In the genomic region with DNA sequence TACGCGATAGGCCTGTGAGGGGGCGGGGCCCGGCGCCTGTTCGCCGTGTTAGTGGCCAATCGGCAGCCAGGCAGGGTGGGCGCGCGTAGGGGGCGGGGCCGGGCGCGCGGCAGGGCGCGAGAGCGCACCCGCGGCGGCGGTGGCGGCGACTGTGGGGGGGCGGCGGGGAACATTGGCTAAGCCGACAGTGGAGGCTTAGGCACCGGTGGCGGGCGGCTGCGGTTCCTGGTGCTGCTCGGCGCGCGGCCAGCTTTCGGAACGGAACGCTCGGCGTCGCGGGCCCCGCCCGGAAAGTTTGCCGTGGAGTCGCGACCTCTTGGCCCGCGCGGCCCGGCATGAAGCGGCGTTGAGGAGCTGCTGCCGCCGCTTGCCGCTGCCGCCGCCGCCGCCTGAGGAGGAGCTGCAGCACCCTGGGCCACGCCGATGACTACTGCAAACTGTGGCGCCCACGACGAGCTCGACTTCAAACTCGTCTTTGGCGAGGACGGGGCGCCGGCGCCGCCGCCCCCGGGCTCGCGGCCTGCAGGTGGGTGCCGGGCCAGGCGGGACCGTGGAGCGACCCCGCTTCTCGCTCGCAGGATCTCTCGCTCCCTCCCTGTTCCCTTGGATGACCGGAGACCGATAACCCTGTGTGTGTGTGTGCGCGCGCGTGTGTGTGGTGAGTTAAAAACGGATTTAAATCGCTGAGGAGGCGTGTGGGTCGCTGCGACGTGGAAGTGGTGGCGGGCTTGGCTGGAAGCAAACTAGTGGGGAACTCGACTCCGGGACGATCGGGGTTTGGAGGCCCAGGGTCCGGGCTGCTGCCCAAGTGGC, we compare ENCODE assay signal across 8 cellular contexts. TPM values are rescaled to one million over a fixed set of nuclear protein-coding genes. Genes with fewer than 3 reads are reported as not detected.
A peak's percentile ranks its signal among the peaks of the same experiment; 100 is the strongest.
DNase-seq lines count a peak whose midpoint lies in the region; ATAC-seq and TF ChIP-seq lines count a peak whose summit lies in the region.

A gene (plus strand): TSS at position 112 of the 813 bp plus-strand sequence. CDS start 312 bp downstream, at position 424.

- no peaks in the 10 kb centered on the region for H3K27me3 ChIP-seq in kidney epithelial cell (ENCODE audit: control insufficient read depth, insufficient read depth, low read length)

- ATAC-seq in GM18508 (IDR thresholded peaks at IDR 0.05; ENCODE audit: insufficient read depth, unreplicated experiment) = peak; percentile 10
- peak; percentile 43 for ATAC-seq in HG02973 (IDR thresholded peaks at IDR 0.05; ENCODE audit: unreplicated experiment)

- DNase-seq in NCI-H2171 (lab: John Stamatoyannopoulos, UW) (peak; percentile 76), cerebellar cortex (ENCODE audit: low spot score) (peak; percentile 48), kidney epithelial cell (ENCODE audit: low read depth) (no peak)
- peak; percentile 98 for DNase-seq in activated CD4-positive, CD25-positive, alpha-beta regulatory T cell treated with anti-CD3 and anti-CD28 coated beads, Interleukin-2, amount 50 U/mL, for 72 hours
- DNase-seq in stimulated activated CD4-positive, alpha-beta T cell treated with anti-CD3 and anti-CD28 coated beads, Interleukin-15, amount 100 ng/mL, for 24 hours = peak; percentile 100

- TF ChIP-seq CTCF in 22Rv1 (IDR thresholded peaks at IDR 0.05) = peak; percentile 27
- TF ChIP-seq CTCF in kidney epithelial cell (IDR thresholded peaks at IDR 0.05; ENCODE audit: insufficient read depth, low read length, poor library complexity, severe bottlenecking) = no peak

- H3K27ac ChIP-seq in 22Rv1 = peak within 1 kb of the TSS; percentile 95

- peak within 1 kb of the TSS; percentile 71 for H3K4me3 ChIP-seq in kidney epithelial cell (ENCODE audit: low read depth, low read length)

- H3K36me3 ChIP-seq in kidney epithelial cell (ENCODE audit: control insufficient read depth, insufficient read depth, low read length) = no peaks in the 10 kb centered on the region

RNA-seq across cellular contexts. Expression of the gene that starts here (rescaled TPM):
- total RNA-seq in kidney epithelial cell = 15.2 and 21.7 TPM in 2 replicates
